In genomic region chr14:50031534-50032313, GRCh38 we compare ENCODE assay signal across 16 cellular contexts.
DNase-seq lines count a peak whose midpoint lies in the region; ATAC-seq and TF ChIP-seq lines count a peak whose summit lies in the region.
"Had no signal": no experiment of that assay in that cellular context is flagged by ENCODE, and none has a peak within 500 bp of the region (broad histone marks: within the 10 kb centered on the region; RNA-seq: fewer than 3 reads in every experiment).

No MANE protein-coding gene starts in this region.

- H3K27me3 Mint-ChIP-seq in activated naive CD4-positive, alpha-beta T cell treated with anti-CD3 and anti-CD28 coated beads, Interleukin-2, amount 10 ng/mL, durations not matched to agents 7 days and 5 days, result no peaks in the 10 kb centered on the region
- no peaks in the 10 kb centered on the region for H3K27me3 Mint-ChIP-seq in T-helper 17 cell
- H3K27me3 Mint-ChIP-seq: activated CD4-positive, alpha-beta memory T cell treated with anti-CD3 and anti-CD28 coated beads, Interleukin-2, amount 10 ng/mL, durations not matched to agents 7 days and 5 days; naive thymus-derived CD4-positive, alpha-beta T cell had no signal

- H3K9me3 Mint-ChIP-seq in activated naive CD4-positive, alpha-beta T cell treated with anti-CD3 and anti-CD28 coated beads, Interleukin-2, amount 50 U/mL, for 72 hours, result peaks cover 0 to 11% of the 10 kb centered on the region in 2 donors
- no peaks in the 10 kb centered on the region for H3K9me3 Mint-ChIP-seq in activated naive CD4-positive, alpha-beta T cell treated with anti-CD3 and anti-CD28 coated beads, Interleukin-2, amount 10 ng/mL, durations not matched to agents 7 days and 5 days

- H3K4me3 ChIP-seq in gastroesophageal sphincter (no peak overlapping the region), suprapubic skin (no peak overlapping the region), adrenal gland (no peak overlapping the region)
- H3K4me3 ChIP-seq: A549, colonic mucosa, skin epidermis, testis had no signal

- no peaks in the 10 kb centered on the region for H3K27me3 ChIP-seq in gastroesophageal sphincter
- H3K27me3 ChIP-seq in suprapubic skin, result no peaks in the 10 kb centered on the region
- no peaks in the 10 kb centered on the region for H3K27me3 ChIP-seq in adrenal gland
- H3K27me3 ChIP-seq: colonic mucosa, testis had no signal

- intact Hi-C loops in adrenal gland (cut with DNase I), result no loop called here

- H3K27ac Mint-ChIP-seq in activated naive CD4-positive, alpha-beta T cell treated with anti-CD3 and anti-CD28 coated beads, Interleukin-2, amount 50 U/mL, for 72 hours, result peak overlapping the region; percentile 25 to 31
- H3K27ac Mint-ChIP-seq in activated naive CD4-positive, alpha-beta T cell treated with anti-CD3 and anti-CD28 coated beads, Interleukin-2, amount 10 ng/mL, durations not matched to agents 7 days and 5 days, result no peak overlapping the region
- peak overlapping the region; percentile 75 for H3K27ac Mint-ChIP-seq in T-helper 17 cell
- H3K27ac Mint-ChIP-seq: activated CD4-positive, alpha-beta memory T cell treated with anti-CD3 and anti-CD28 coated beads, Interleukin-2, amount 10 ng/mL, durations not matched to agents 7 days and 5 days had no signal

- CTCF ChIA-PET in activated naive CD4-positive, alpha-beta T cell treated with anti-CD3 and anti-CD28 coated beads, Interleukin-2, amount 10 ng/mL, durations not matched to agents 7 days and 5 days (lab: Charles Lee), result no interaction called here

- TF ChIP-seq EP300 in gastroesophageal sphincter (IDR thresholded peaks at IDR 0.05), result no peak
- TF ChIP-seq EP300 in suprapubic skin (IDR thresholded peaks at IDR 0.05), result no peak

- peaks cover 31 to 61% of the 10 kb centered on the region in 2 donors for H3K36me3 Mint-ChIP-seq in activated naive CD4-positive, alpha-beta T cell treated with anti-CD3 and anti-CD28 coated beads, Interleukin-2, amount 50 U/mL, for 72 hours
- peaks cover 46% of the 10 kb centered on the region for H3K36me3 Mint-ChIP-seq in activated naive CD4-positive, alpha-beta T cell treated with anti-CD3 and anti-CD28 coated beads, Interleukin-2, amount 10 ng/mL, durations not matched to agents 7 days and 5 days
- H3K36me3 Mint-ChIP-seq in T-helper 17 cell (ENCODE audit: low read depth), result peaks cover 7% of the 10 kb centered on the region

- TF ChIP-seq POLR2A in gastroesophageal sphincter (IDR thresholded peaks at IDR 0.05) (no peak), suprapubic skin (IDR thresholded peaks at IDR 0.05) (no peak), adrenal gland (IDR thresholded peaks at IDR 0.05) (no peak)

- no peak for TF ChIP-seq CTCF in gastroesophageal sphincter (IDR thresholded peaks at IDR 0.05)
- TF ChIP-seq CTCF in suprapubic skin (IDR thresholded peaks at IDR 0.05), result no peak
- TF ChIP-seq CTCF in adrenal gland (IDR thresholded peaks at IDR 0.05), result no peak

- H3K4me1 Mint-ChIP-seq in activated naive CD4-positive, alpha-beta T cell treated with anti-CD3 and anti-CD28 coated beads, Interleukin-2, amount 10 ng/mL, durations not matched to agents 7 days and 5 days, result peaks cover 29% of the 10 kb centered on the region
- peaks cover 19% of the 10 kb centered on the region for H3K4me1 Mint-ChIP-seq in T-helper 17 cell

- 75 to 100% methylated on average over 1 to 3 of the region's 5 CpGs for WGBS in gastroesophageal sphincter (ENCODE audit: low coverage in 1 of 2), 2 donors
- whole genome bisulfite sequencing in suprapubic skin, result 79% methylated on average over 5 of the region's 5 CpGs
- WGBS in adrenal gland, 4 donors, result 68 to 87% (median 79%) methylated on average over 5 of the region's 5 CpGs

- H3K4me3 Mint-ChIP-seq in activated naive CD4-positive, alpha-beta T cell treated with anti-CD3 and anti-CD28 coated beads, Interleukin-2, amount 10 ng/mL, durations not matched to agents 7 days and 5 days, result no peak overlapping the region
- no peak overlapping the region for H3K4me3 Mint-ChIP-seq in T-helper 17 cell
- H3K4me3 Mint-ChIP-seq: activated CD4-positive, alpha-beta memory T cell treated with anti-CD3 and anti-CD28 coated beads, Interleukin-2, amount 10 ng/mL, durations not matched to agents 7 days and 5 days; naive thymus-derived CD4-positive, alpha-beta T cell had no signal

- DNase-seq in activated naive CD4-positive, alpha-beta T cell treated with anti-CD3 and anti-CD28 coated beads, Interleukin-2, amount 50 U/mL, for 72 hours (ENCODE audit: low spot score in 2 of 2), result no peak
- DNase-seq in activated naive CD4-positive, alpha-beta T cell treated with anti-CD3 and anti-CD28 coated beads, Interleukin-2, amount 10 ng/mL, durations not matched to agents 7 days and 5 days, result no peak
- DNase-seq in T-helper 17 cell (no peak), suprapubic skin (ENCODE audit: low spot score in 2 of 2) (no peak), adrenal gland (no peak), NOMO-1 treated with dmso at 0.1 percent for 144 hours (lab: John Stamatoyannopoulos, UW; ENCODE audit: unreplicated experiment) (no peak)
- no peak for DNase-seq in stimulated activated CD4-positive, alpha-beta T cell treated with anti-CD3 and anti-CD28 coated beads, Interleukin-4, amount 100 ng/mL, for 4 hours
- DNase-seq: activated CD4-positive, alpha-beta memory T cell treated with anti-CD3 and anti-CD28 coated beads, Interleukin-2, amount 10 ng/mL, durations not matched to agents 7 days and 5 days; activated naive CD4-positive, alpha-beta T cell; colonic mucosa; naive thymus-derived CD4-positive, alpha-beta T cell; T1000; testis had no signal

- peak overlapping the region in 3 of 4 donors; percentile 26 to 49 (median 45) for H3K27ac ChIP-seq in gastroesophageal sphincter
- H3K27ac ChIP-seq in suprapubic skin, result peak overlapping the region; percentile 49
- H3K27ac ChIP-seq in adrenal gland, result no peak overlapping the region
- H3K27ac ChIP-seq: A549, colonic mucosa, testis had no signal

- H3K36me3 ChIP-seq in gastroesophageal sphincter (no peaks in the 10 kb centered on the region), suprapubic skin (no peaks in the 10 kb centered on the region), adrenal gland (replicated peaks in 1 of 2) (no peaks in the 10 kb centered on the region)
- H3K36me3 ChIP-seq: colonic mucosa had no signal

- no peak for ATAC-seq in activated naive CD4-positive, alpha-beta T cell treated with anti-CD3 and anti-CD28 coated beads, Interleukin-2, amount 50 U/mL, for 72 hours
- ATAC-seq in T-helper 17 cell, result no peak
- ATAC-seq in gastroesophageal sphincter, result peak; percentile 79
- ATAC-seq: A549; naive thymus-derived CD4-positive, alpha-beta T cell had no signal

- H3K4me1 ChIP-seq in gastroesophageal sphincter, result peaks cover 0 to 7% (median 0%) of the 10 kb centered on the region in 3 donors
- H3K4me1 ChIP-seq in suprapubic skin, result peaks cover 26% of the 10 kb centered on the region
- no peaks in the 10 kb centered on the region for H3K4me1 ChIP-seq in adrenal gland (replicated peaks in 1 of 2)
- H3K4me1 ChIP-seq: A549, colonic mucosa, testis had no signal

- H3K9me3 ChIP-seq in T-helper 17 cell (ENCODE audit: control insufficient read depth, low read length, poor library complexity, severe bottlenecking) (no peaks in the 10 kb centered on the region), gastroesophageal sphincter (no peaks in the 10 kb centered on the region), suprapubic skin (no peaks in the 10 kb centered on the region), adrenal gland (replicated peaks in 1 of 3) (no peaks in the 10 kb centered on the region)
- H3K9me3 ChIP-seq: A549, colonic mucosa, testis had no signal

Comparison
In these comparisons a context has a peak if more than half of its experiments do, and no peak if none do; other contexts are left out.
1. H3K27ac ChIP-seq: peak in gastroesophageal sphincter (3 of 4) and suprapubic skin (single experiment); none in adrenal gland (0 of 5).